In the genomic region with DNA sequence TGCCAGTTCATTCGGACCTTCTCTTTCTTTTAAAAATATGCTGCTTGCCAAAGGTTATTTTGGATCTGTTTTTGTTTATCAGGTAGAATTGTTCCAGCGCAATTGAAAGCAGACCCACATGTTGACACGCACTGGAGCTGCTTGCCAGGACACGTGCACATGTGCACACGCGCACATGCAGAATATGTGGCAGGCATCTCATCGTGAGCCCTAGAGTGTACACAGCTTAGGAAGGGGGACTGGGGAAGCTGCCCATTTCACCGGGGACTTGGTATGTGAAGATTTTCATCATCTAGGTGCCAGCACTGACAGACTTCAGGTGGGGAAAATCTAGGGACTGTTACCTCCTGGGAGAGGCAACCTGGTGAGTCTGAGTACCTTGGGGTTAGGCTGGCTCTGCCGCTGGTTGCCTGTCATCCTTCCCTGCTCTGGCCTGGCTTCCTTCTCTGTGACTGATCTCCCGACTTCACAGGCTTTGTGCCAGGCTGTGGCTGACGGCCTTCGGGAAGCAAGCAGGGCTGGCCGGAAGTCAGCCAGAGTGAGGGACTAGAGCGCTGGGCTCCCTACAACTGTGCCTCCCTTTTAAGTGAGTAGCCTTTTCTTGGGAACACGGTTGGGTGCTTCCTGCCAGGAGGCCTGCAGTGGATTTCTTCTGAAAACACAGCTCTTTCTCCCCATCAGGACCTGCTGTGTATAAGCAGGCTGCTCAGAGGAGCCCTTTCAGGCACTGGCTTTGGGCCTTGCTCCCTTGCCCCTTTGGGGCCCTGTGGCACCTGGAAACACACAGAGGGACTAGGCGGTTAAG, we compare ENCODE assay signal across 10 cellular contexts.
DNase-seq lines count a peak whose midpoint lies in the region; ATAC-seq and TF ChIP-seq lines count a peak whose summit lies in the region.
"Had no signal": no experiment of that assay in that cellular context is flagged by ENCODE, and none has a peak within 500 bp of the region (broad histone marks: within the 10 kb centered on the region; RNA-seq: fewer than 3 reads in every experiment).

No MANE protein-coding gene starts in this region.

- TF ChIP-seq CTCF in fibroblast of the aortic adventitia (IDR thresholded peaks at IDR 0.05; ENCODE audit: insufficient read depth, low read length) (no peak), osteocyte (IDR thresholded peaks at IDR 0.05) (no peak)

- no peaks in the 10 kb centered on the region for H3K4me1 ChIP-seq in CD4-positive, alpha-beta memory T cell (ENCODE audit: insufficient read depth, low read length)

- H3K4me3 ChIP-seq in fibroblast of the aortic adventitia (ENCODE audit: low read depth, low read length) = no peak overlapping the region
- no peak overlapping the region for H3K4me3 ChIP-seq in CD4-positive, alpha-beta memory T cell (ENCODE audit: low read length in 2 of 2)
- H3K4me3 ChIP-seq: dorsolateral prefrontal cortex had no signal

- H3K9me3 ChIP-seq in CD4-positive, alpha-beta memory T cell (ENCODE audit: control insufficient read depth in 1 of 2, low read length in 2 of 2) = no peaks in the 10 kb centered on the region

- H3K27ac ChIP-seq in CD4-positive, alpha-beta memory T cell (ENCODE audit: low read depth, low read length) = no peak overlapping the region

- peak; percentile 34 for ATAC-seq in SK-N-SH treated with all-trans-retinoic acid at 6 μM for 48 hours

- CTCF ChIA-PET in CD4-positive, alpha-beta memory T cell (lab: Charles Lee; ENCODE audit: partially characterized antibody) = no interaction called here

- H3K36me3 Mint-ChIP-seq in osteocyte (ENCODE audit: unreplicated experiment) = peaks cover 2% of the 10 kb centered on the region
- H3K36me3 Mint-ChIP-seq in CD4-positive, alpha-beta memory T cell = peaks cover 14 to 25% of the 10 kb centered on the region in 2 donors
- no peaks in the 10 kb centered on the region for H3K36me3 Mint-ChIP-seq in activated T-helper 1 cell treated with anti-CD3 and anti-CD28 coated beads, Interleukin-12 subunit alpha, Interleukin-12 subunit beta, Interleukin-2, Interleukin-4 antibody, amounts not matched to agents 30 ng/mL and 10 ng/mL and 1 ng/mL, durations not matched to agents 14 hours and 24 hours and 36 hours (ENCODE audit: low read depth)

- POLR2A ChIA-PET in CD4-positive, alpha-beta memory T cell (lab: Charles Lee; ENCODE audit: partially characterized antibody) = no interaction called here

- no peaks in the 10 kb centered on the region for H3K27me3 Mint-ChIP-seq in osteocyte (ENCODE audit: unreplicated experiment)
- H3K27me3 Mint-ChIP-seq in CD4-positive, alpha-beta memory T cell = no peaks in the 10 kb centered on the region
- no peaks in the 10 kb centered on the region for H3K27me3 Mint-ChIP-seq in activated T-helper 1 cell treated with anti-CD3 and anti-CD28 coated beads, Interleukin-12 subunit alpha, Interleukin-12 subunit beta, Interleukin-2, Interleukin-4 antibody, amounts not matched to agents 30 ng/mL and 10 ng/mL and 1 ng/mL, durations not matched to agents 14 hours and 24 hours and 36 hours (ENCODE audit: insufficient read depth)

- H3K4me3 Mint-ChIP-seq in osteocyte (ENCODE audit: unreplicated experiment) = no peak overlapping the region
- no peak overlapping the region for H3K4me3 Mint-ChIP-seq in CD4-positive, alpha-beta memory T cell
- H3K4me3 Mint-ChIP-seq in activated T-helper 1 cell treated with anti-CD3 and anti-CD28 coated beads, Interleukin-12 subunit alpha, Interleukin-12 subunit beta, Interleukin-2, Interleukin-4 antibody, amounts not matched to agents 30 ng/mL and 10 ng/mL and 1 ng/mL, durations not matched to agents 14 hours and 24 hours and 36 hours = no peak overlapping the region

- intact Hi-C loops in CD4-positive, alpha-beta memory T cell (cut with micrococcal nuclease) = no loop called here
- intact Hi-C loops in activated T-helper 1 cell treated with anti-CD3 and anti-CD28 coated beads, Interleukin-12 subunit alpha, Interleukin-12 subunit beta, Interleukin-2, Interleukin-4 antibody, amounts not matched to agents 30 ng/mL and 10 ng/mL and 1 ng/mL, durations not matched to agents 14 hours and 24 hours and 36 hours (cut with micrococcal nuclease) = no loop called here

- H3K36me3 ChIP-seq in CD4-positive, alpha-beta memory T cell (ENCODE audit: insufficient read depth, low read length) = no peaks in the 10 kb centered on the region

- H3K4me1 Mint-ChIP-seq in osteocyte (ENCODE audit: unreplicated experiment) = peaks cover 52% of the 10 kb centered on the region
- H3K4me1 Mint-ChIP-seq in CD4-positive, alpha-beta memory T cell = peaks cover 0 to 11% (median 0%) of the 10 kb centered on the region in 4 donors
- no peaks in the 10 kb centered on the region for H3K4me1 Mint-ChIP-seq in activated T-helper 1 cell treated with anti-CD3 and anti-CD28 coated beads, Interleukin-12 subunit alpha, Interleukin-12 subunit beta, Interleukin-2, Interleukin-4 antibody, amounts not matched to agents 30 ng/mL and 10 ng/mL and 1 ng/mL, durations not matched to agents 14 hours and 24 hours and 36 hours (ENCODE audit: low read depth)

- no peaks in the 10 kb centered on the region for H3K9me3 Mint-ChIP-seq in osteocyte (ENCODE audit: unreplicated experiment)
- no peaks in the 10 kb centered on the region for H3K9me3 Mint-ChIP-seq in CD4-positive, alpha-beta memory T cell
- H3K9me3 Mint-ChIP-seq in activated T-helper 1 cell treated with anti-CD3 and anti-CD28 coated beads, Interleukin-12 subunit alpha, Interleukin-12 subunit beta, Interleukin-2, Interleukin-4 antibody, amounts not matched to agents 30 ng/mL and 10 ng/mL and 1 ng/mL, durations not matched to agents 14 hours and 24 hours and 36 hours = no peaks in the 10 kb centered on the region

- H3K27me3 ChIP-seq in CD4-positive, alpha-beta memory T cell (ENCODE audit: insufficient read depth, low read length) = no peaks in the 10 kb centered on the region
- H3K27me3 ChIP-seq: dorsolateral prefrontal cortex had no signal

- peak; percentile 75 for DNase-seq in AG08395 (ENCODE audit: low spot score)
- peak; percentile 75 for DNase-seq in fibroblast of the aortic adventitia (ENCODE audit: low read depth)
- DNase-seq in osteocyte (ENCODE audit: extremely low spot score, unreplicated experiment) = peak; percentile 67
- no peak for DNase-seq in CD4-positive, alpha-beta memory T cell
- no peak for DNase-seq in stimulated activated CD4-positive, alpha-beta T cell treated with anti-CD3 and anti-CD28 coated beads, Interleukin-4, amount 100 ng/mL, for 4 hours
- no peak for DNase-seq in SIG-M5 treated with dmso at 0.1 percent for 504 hours (lab: John Stamatoyannopoulos, UW; ENCODE audit: unreplicated experiment)
- DNase-seq in activated T-helper 1 cell treated with anti-CD3 and anti-CD28 coated beads, Interleukin-12 subunit alpha, Interleukin-12 subunit beta, Interleukin-2, Interleukin-4 antibody, amounts not matched to agents 30 ng/mL and 10 ng/mL and 1 ng/mL, durations not matched to agents 14 hours and 24 hours and 36 hours (ENCODE audit: low spot score) = no peak
- DNase-seq: NCI-H1105 treated with DMSO at 0.1 percent for 48 hours had no signal

- H3K27ac Mint-ChIP-seq in osteocyte (ENCODE audit: unreplicated experiment) = peak overlapping the region; percentile 54
- peak overlapping the region in 2 of 7 donors; percentile 44 to 63 for H3K27ac Mint-ChIP-seq in CD4-positive, alpha-beta memory T cell
- H3K27ac Mint-ChIP-seq in activated T-helper 1 cell treated with anti-CD3 and anti-CD28 coated beads, Interleukin-12 subunit alpha, Interleukin-12 subunit beta, Interleukin-2, Interleukin-4 antibody, amounts not matched to agents 30 ng/mL and 10 ng/mL and 1 ng/mL, durations not matched to agents 14 hours and 24 hours and 36 hours = no peak overlapping the region

TF ChIP-seq in SK-N-SH treated with all-trans-retinoic acid at 6 μM for 48 hours, 23 proteins besides CTCF, POLR2A, EP300 and RAD21 (continues in another document):
- TF ChIP-seq ARNTL (CRISPR knock-in tag; IDR thresholded peaks at IDR 0.05; ENCODE audit: borderline replicate concordance, low read depth) (no peak), ZFP30 (CRISPR knock-in tag; IDR thresholded peaks at IDR 0.05) (no peak), ZC3H10 (CRISPR knock-in tag; IDR thresholded peaks at IDR 0.05) (no peak), ISL1 (CRISPR knock-in tag; IDR thresholded peaks at IDR 0.05) (no peak), ESRRG (CRISPR knock-in tag; IDR thresholded peaks at IDR 0.05) (no peak), SNAI2 (CRISPR knock-in tag; IDR thresholded peaks at IDR 0.05) (no peak)
- TF ChIP-seq, protein P1, sequence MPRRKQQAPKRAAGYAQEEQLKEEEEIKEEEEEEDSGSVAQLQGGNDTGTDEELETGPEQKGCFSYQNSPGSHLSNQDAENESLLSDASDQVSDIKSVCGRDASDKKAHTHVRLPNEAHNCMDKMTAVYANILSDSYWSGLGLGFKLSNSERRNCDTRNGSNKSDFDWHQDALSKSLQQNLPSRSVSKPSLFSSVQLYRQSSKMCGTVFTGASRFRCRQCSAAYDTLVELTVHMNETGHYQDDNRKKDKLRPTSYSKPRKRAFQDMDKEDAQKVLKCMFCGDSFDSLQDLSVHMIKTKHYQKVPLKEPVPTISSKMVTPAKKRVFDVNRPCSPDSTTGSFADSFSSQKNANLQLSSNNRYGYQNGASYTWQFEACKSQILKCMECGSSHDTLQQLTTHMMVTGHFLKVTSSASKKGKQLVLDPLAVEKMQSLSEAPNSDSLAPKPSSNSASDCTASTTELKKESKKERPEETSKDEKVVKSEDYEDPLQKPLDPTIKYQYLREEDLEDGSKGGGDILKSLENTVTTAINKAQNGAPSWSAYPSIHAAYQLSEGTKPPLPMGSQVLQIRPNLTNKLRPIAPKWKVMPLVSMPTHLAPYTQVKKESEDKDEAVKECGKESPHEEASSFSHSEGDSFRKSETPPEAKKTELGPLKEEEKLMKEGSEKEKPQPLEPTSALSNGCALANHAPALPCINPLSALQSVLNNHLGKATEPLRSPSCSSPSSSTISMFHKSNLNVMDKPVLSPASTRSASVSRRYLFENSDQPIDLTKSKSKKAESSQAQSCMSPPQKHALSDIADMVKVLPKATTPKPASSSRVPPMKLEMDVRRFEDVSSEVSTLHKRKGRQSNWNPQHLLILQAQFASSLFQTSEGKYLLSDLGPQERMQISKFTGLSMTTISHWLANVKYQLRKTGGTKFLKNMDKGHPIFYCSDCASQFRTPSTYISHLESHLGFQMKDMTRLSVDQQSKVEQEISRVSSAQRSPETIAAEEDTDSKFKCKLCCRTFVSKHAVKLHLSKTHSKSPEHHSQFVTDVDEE (CRISPR knock-in tag; IDR thresholded peaks at IDR 0.05) = peak; percentile 65; the same call in 1 of the 2 replicates

Comparison
In these comparisons a context has a peak if more than half of its experiments do, and no peak if none do; other contexts are left out.
1. DNase-seq: peak in AG08395 (single experiment), fibroblast of the aortic adventitia (single experiment) and osteocyte (single experiment); none in CD4-positive, alpha-beta memory T cell (0 of 5), stimulated activated CD4-positive, alpha-beta T cell treated with anti-CD3 and anti-CD28 coated beads, Interleukin-4, amount 100 ng/mL, for 4 hours (0 of 2), SIG-M5 treated with dmso at 0.1 percent for 504 hours (single experiment) and activated T-helper 1 cell treated with anti-CD3 and anti-CD28 coated beads, Interleukin-12 subunit alpha, Interleukin-12 subunit beta, Interleukin-2, Interleukin-4 antibody, amounts not matched to agents 30 ng/mL and 10 ng/mL and 1 ng/mL, durations not matched to agents 14 hours and 24 hours and 36 hours (single experiment).